ENCODE assay signal across 19 cellular contexts in genomic region chr9:88801214-88801796, GRCh38.
"Had no signal": no experiment of that assay in that cellular context is flagged by ENCODE, and none has a peak within 500 bp of the region (broad histone marks: within the 10 kb centered on the region; RNA-seq: fewer than 3 reads in every experiment).

No MANE protein-coding gene starts in this region.

- DNase-seq: activated CD4-positive, alpha-beta T cell treated with anti-CD3 and anti-CD28 coated beads for 4 hours; activated CD4-positive, alpha-beta T cell treated with anti-CD3 and anti-CD28 coated beads, Interleukin-2, amount 50 U/mL, for 48 hours; activated CD4-positive, CD25-positive, alpha-beta regulatory T cell; activated gamma-delta T cell; activated naive CD4-positive, alpha-beta T cell treated with anti-CD3 and anti-CD28 coated beads, Interleukin-2, amount 50 U/mL, for 16 hours; activated naive CD8-positive, alpha-beta T cell treated with anti-CD3 and anti-CD28 coated beads, Interleukin-2, amount 50 U/mL, for 24 hours; cerebellar nuclear complex; cortex of kidney; foreskin keratinocyte; kidney; lower lobe of right lung; naive B cell; sigmoid colon; stimulated activated CD4-positive, alpha-beta T cell treated with anti-CD3 and anti-CD28 coated beads, Interleukin-4, amount 100 ng/mL, for 24 hours; stimulated activated naive CD4-positive, alpha-beta T cell treated with Interleukin-2 at 50 U/mL for 16 hours; T-helper 1 cell; T-helper 9 cell had no signal

- H3K9me3 ChIP-seq: lower lobe of right lung, thoracic aorta had no signal

- H3K4me1 ChIP-seq: lower lobe of right lung had no signal

- H3K27ac ChIP-seq: foreskin keratinocyte, lower lobe of right lung, sigmoid colon, thoracic aorta had no signal

- ATAC-seq: activated naive CD8-positive, alpha-beta T cell treated with anti-CD3 and anti-CD28 coated beads, Interleukin-2, amount 50 U/mL, for 24 hours; foreskin keratinocyte; left lobe of liver; lower lobe of right lung had no signal

- H3K4me3 ChIP-seq: lower lobe of right lung, sigmoid colon, thoracic aorta had no signal

- H3K36me3 ChIP-seq: lower lobe of right lung, sigmoid colon, thoracic aorta had no signal
